In genomic region chr6:41779793-41780622, GRCh38 we compare ENCODE assay signal across 1 cellular context.
TF ChIP-seq lines count a peak whose summit lies in the region.

FRS3 (minus strand) TSS chr6:41779900; CDS start chr6:41776987, 2,913 bp downstream.

TF ChIP-seq in H1, 55 proteins besides CTCF, POLR2A, EP300 and RAD21:
- TF ChIP-seq ATF3 (IDR thresholded peaks at IDR 0.05; ENCODE audit: insufficient read depth, low read depth, low read length) (0 out of 2 replicates have a peak, but pooled peaks have one; percentile 19), HDAC2 (IDR thresholded peaks at IDR 0.05; ENCODE audit: borderline replicate concordance in 1 of 2, low read depth in 2 of 2, low read length in 2 of 2) (no peak), NRF1 (IDR thresholded peaks at IDR 0.05; ENCODE audit: low read depth, low read length) (no peak), POU5F1 (IDR thresholded peaks at IDR 0.05; ENCODE audit: low read depth, low read length) (no peak), RNF2 (IDR thresholded peaks at IDR 0.05; ENCODE audit: borderline replicate concordance, low read depth, low read length, missing control alignments, poor library complexity, severe bottlenecking) (no peak), EGR1 (IDR thresholded peaks at IDR 0.05; ENCODE audit: borderline replicate concordance, low read depth, low read length) (peak; percentile 98), TAF7 (optimal IDR thresholded peaks at IDR 0.05; ENCODE audit: borderline replicate concordance, low read depth, low read length) (peak; percentile 44), RXRA (IDR thresholded peaks at IDR 0.05; ENCODE audit: insufficient read depth, low read depth, low read length) (no peak), CHD1 (IDR thresholded peaks at IDR 0.05; ENCODE audit: low read depth, low read length) (no peak), EZH2 (IDR thresholded peaks at IDR 0.05; ENCODE audit: low read depth, low read length, severe bottlenecking) (no peak), JUND (IDR thresholded peaks at IDR 0.05; ENCODE audit: low read length) (0 out of 2 replicates have a peak, but pooled peaks have one; percentile 32), SRF (IDR thresholded peaks at IDR 0.05; ENCODE audit: low read depth, low read length) (no peak), CTBP2 (IDR thresholded peaks at IDR 0.05; ENCODE audit: borderline replicate concordance, insufficient read depth, insufficient read length, low read length) (no peak), SP2 (IDR thresholded peaks at IDR 0.05; ENCODE audit: low read length) (peak; percentile 98), SIN3A (conservative IDR thresholded peaks at IDR 0.05 in 1 of 2, IDR thresholded peaks at IDR 0.05 in 1 of 2; ENCODE audit: low read depth in 1 of 2, low read length in 2 of 2) (peak; percentile 69 to 73; a peak in 3 of 4 replicates), SIRT6 (IDR thresholded peaks at IDR 0.05; ENCODE audit: low read length) (no peak), TBP (IDR thresholded peaks at IDR 0.05; ENCODE audit: low read depth, low read length) (0 out of 2 replicates have a peak, but pooled peaks have one; percentile 23), SP1 (IDR thresholded peaks at IDR 0.05; ENCODE audit: low read depth, low read length) (peak; percentile 41; the same call in 1 of the 2 replicates), GABPA (IDR thresholded peaks at IDR 0.05; ENCODE audit: borderline replicate concordance, insufficient read depth, low read length) (no peak), HDAC6 (IDR thresholded peaks at IDR 0.05; ENCODE audit: low read depth, low read length) (no peak), RBBP5 (IDR thresholded peaks at IDR 0.05; ENCODE audit: borderline replicate concordance, low read depth, low read length) (no peak), USF2 (IDR thresholded peaks at IDR 0.05; ENCODE audit: low read length) (no peak), KDM4A (IDR thresholded peaks at IDR 0.05; ENCODE audit: low read depth, low read length, severe bottlenecking) (no peak), TEAD4 (IDR thresholded peaks at IDR 0.05; ENCODE audit: low read depth, low read length) (0 out of 2 replicates have a peak, but pooled peaks have one; percentile 14), ZNF274 (IDR thresholded peaks at IDR 0.05; ENCODE audit: borderline replicate concordance, extremely low read depth, low read length) (no peak), SUZ12 (IDR thresholded peaks at IDR 0.05; ENCODE audit: low read length) (no peak), SIX5 (IDR thresholded peaks at IDR 0.05; ENCODE audit: low read depth, low read length) (no peak), SP4 (IDR thresholded peaks at IDR 0.05; ENCODE audit: low read length) (peak; percentile 88), E2F6 (IDR thresholded peaks at IDR 0.05) (no peak), RFX5 (IDR thresholded peaks at IDR 0.05; ENCODE audit: borderline replicate concordance, low read depth, low read length) (no peak), PHF8 (conservative IDR thresholded peaks at IDR 0.05; ENCODE audit: low read depth, low read length) (peak; percentile 23; the same call in 1 of the 2 replicates), KDM5A (IDR thresholded peaks at IDR 0.05; ENCODE audit: low read length) (no peak; the same call in 1 of the 2 replicates), JUN (IDR thresholded peaks at IDR 0.05; ENCODE audit: low read depth, low read length) (no peak), MAFK (IDR thresholded peaks at IDR 0.05; ENCODE audit: low read depth, low read length) (no peak), SAP30 (IDR thresholded peaks at IDR 0.05; ENCODE audit: insufficient read depth, insufficient replicate concordance, low read length) (no peak), BCL11A (IDR thresholded peaks at IDR 0.05; ENCODE audit: low read depth in 2 of 2, low read length in 2 of 2) (no peak), YY1 (IDR thresholded peaks at IDR 0.05; ENCODE audit: low read depth, low read length) (peak; percentile 49; the same call in 1 of the 2 replicates), BACH1 (IDR thresholded peaks at IDR 0.05; ENCODE audit: low read length) (no peak), CHD2 (IDR thresholded peaks at IDR 0.05; ENCODE audit: low read length) (peak; percentile 71), POLR2AphosphoS5 (IDR thresholded peaks at IDR 0.05; ENCODE audit: low read depth, low read length) (no peak), KDM1A (IDR thresholded peaks at IDR 0.05; ENCODE audit: borderline replicate concordance, low read length) (no peak), FOSL1 (IDR thresholded peaks at IDR 0.05; ENCODE audit: insufficient read depth, low read depth, low read length) (no peak), NANOG (IDR thresholded peaks at IDR 0.05; ENCODE audit: insufficient read depth, low read depth, low read length, poor library complexity, severe bottlenecking) (no peak), ASH2L (IDR thresholded peaks at IDR 0.05; ENCODE audit: low read length) (no peak), TCF12 (IDR thresholded peaks at IDR 0.05; ENCODE audit: low read depth, low read length) (no peak), CBX5 (IDR thresholded peaks at IDR 0.05; ENCODE audit: low read depth, low read length) (no peak), GTF2F1 (IDR thresholded peaks at IDR 0.05; ENCODE audit: borderline replicate concordance, low read depth, low read length) (no peak), CREB1 (IDR thresholded peaks at IDR 0.05) (peak; percentile 68), BRCA1 (IDR thresholded peaks at IDR 0.05; ENCODE audit: low read depth, low read length) (no peak), TAF1 (IDR thresholded peaks at IDR 0.05; ENCODE audit: low read depth, low read length) (0 out of 2 replicates have a peak, but pooled peaks have one; percentile 22), CEBPB (IDR thresholded peaks at IDR 0.05; ENCODE audit: low read depth, low read length) (no peak), CBX8 (IDR thresholded peaks at IDR 0.05; ENCODE audit: borderline replicate concordance, low read depth, low read length) (no peak)
- TF ChIP-seq, protein P1, sequence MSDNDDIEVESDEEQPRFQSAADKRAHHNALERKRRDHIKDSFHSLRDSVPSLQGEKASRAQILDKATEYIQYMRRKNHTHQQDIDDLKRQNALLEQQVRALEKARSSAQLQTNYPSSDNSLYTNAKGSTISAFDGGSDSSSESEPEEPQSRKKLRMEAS (IDR thresholded peaks at IDR 0.05), result peak; percentile 68
- TF ChIP-seq, protein P2, sequence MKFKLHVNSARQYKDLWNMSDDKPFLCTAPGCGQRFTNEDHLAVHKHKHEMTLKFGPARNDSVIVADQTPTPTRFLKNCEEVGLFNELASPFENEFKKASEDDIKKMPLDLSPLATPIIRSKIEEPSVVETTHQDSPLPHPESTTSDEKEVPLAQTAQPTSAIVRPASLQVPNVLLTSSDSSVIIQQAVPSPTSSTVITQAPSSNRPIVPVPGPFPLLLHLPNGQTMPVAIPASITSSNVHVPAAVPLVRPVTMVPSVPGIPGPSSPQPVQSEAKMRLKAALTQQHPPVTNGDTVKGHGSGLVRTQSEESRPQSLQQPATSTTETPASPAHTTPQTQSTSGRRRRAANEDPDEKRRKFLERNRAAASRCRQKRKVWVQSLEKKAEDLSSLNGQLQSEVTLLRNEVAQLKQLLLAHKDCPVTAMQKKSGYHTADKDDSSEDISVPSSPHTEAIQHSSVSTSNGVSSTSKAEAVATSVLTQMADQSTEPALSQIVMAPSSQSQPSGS (IDR thresholded peaks at IDR 0.05; ENCODE audit: low read length), result no peak
- TF ChIP-seq, protein P3, sequence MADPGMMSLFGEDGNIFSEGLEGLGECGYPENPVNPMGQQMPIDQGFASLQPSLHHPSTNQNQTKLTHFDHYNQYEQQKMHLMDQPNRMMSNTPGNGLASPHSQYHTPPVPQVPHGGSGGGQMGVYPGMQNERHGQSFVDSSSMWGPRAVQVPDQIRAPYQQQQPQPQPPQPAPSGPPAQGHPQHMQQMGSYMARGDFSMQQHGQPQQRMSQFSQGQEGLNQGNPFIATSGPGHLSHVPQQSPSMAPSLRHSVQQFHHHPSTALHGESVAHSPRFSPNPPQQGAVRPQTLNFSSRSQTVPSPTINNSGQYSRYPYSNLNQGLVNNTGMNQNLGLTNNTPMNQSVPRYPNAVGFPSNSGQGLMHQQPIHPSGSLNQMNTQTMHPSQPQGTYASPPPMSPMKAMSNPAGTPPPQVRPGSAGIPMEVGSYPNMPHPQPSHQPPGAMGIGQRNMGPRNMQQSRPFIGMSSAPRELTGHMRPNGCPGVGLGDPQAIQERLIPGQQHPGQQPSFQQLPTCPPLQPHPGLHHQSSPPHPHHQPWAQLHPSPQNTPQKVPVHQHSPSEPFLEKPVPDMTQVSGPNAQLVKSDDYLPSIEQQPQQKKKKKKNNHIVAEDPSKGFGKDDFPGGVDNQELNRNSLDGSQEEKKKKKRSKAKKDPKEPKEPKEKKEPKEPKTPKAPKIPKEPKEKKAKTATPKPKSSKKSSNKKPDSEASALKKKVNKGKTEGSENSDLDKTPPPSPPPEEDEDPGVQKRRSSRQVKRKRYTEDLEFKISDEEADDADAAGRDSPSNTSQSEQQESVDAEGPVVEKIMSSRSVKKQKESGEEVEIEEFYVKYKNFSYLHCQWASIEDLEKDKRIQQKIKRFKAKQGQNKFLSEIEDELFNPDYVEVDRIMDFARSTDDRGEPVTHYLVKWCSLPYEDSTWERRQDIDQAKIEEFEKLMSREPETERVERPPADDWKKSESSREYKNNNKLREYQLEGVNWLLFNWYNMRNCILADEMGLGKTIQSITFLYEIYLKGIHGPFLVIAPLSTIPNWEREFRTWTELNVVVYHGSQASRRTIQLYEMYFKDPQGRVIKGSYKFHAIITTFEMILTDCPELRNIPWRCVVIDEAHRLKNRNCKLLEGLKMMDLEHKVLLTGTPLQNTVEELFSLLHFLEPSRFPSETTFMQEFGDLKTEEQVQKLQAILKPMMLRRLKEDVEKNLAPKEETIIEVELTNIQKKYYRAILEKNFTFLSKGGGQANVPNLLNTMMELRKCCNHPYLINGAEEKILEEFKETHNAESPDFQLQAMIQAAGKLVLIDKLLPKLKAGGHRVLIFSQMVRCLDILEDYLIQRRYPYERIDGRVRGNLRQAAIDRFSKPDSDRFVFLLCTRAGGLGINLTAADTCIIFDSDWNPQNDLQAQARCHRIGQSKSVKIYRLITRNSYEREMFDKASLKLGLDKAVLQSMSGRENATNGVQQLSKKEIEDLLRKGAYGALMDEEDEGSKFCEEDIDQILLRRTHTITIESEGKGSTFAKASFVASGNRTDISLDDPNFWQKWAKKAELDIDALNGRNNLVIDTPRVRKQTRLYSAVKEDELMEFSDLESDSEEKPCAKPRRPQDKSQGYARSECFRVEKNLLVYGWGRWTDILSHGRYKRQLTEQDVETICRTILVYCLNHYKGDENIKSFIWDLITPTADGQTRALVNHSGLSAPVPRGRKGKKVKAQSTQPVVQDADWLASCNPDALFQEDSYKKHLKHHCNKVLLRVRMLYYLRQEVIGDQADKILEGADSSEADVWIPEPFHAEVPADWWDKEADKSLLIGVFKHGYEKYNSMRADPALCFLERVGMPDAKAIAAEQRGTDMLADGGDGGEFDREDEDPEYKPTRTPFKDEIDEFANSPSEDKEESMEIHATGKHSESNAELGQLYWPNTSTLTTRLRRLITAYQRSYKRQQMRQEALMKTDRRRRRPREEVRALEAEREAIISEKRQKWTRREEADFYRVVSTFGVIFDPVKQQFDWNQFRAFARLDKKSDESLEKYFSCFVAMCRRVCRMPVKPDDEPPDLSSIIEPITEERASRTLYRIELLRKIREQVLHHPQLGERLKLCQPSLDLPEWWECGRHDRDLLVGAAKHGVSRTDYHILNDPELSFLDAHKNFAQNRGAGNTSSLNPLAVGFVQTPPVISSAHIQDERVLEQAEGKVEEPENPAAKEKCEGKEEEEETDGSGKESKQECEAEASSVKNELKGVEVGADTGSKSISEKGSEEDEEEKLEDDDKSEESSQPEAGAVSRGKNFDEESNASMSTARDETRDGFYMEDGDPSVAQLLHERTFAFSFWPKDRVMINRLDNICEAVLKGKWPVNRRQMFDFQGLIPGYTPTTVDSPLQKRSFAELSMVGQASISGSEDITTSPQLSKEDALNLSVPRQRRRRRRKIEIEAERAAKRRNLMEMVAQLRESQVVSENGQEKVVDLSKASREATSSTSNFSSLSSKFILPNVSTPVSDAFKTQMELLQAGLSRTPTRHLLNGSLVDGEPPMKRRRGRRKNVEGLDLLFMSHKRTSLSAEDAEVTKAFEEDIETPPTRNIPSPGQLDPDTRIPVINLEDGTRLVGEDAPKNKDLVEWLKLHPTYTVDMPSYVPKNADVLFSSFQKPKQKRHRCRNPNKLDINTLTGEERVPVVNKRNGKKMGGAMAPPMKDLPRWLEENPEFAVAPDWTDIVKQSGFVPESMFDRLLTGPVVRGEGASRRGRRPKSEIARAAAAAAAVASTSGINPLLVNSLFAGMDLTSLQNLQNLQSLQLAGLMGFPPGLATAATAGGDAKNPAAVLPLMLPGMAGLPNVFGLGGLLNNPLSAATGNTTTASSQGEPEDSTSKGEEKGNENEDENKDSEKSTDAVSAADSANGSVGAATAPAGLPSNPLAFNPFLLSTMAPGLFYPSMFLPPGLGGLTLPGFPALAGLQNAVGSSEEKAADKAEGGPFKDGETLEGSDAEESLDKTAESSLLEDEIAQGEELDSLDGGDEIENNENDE (IDR thresholded peaks at IDR 0.05; ENCODE audit: insufficient replicate concordance, low read length), result no peak
TF ChIP-seq in H1: peak in this region for 16.
